ENCODE assay signal across 8 cellular contexts in genomic region chr10:12419279-12419847, GRCh38.
DNase-seq lines count a peak whose midpoint lies in the region; ATAC-seq and TF ChIP-seq lines count a peak whose summit lies in the region.

No MANE protein-coding gene starts in this region.

- no peaks in the 10 kb centered on the region for H3K36me3 ChIP-seq in stomach smooth muscle (ENCODE audit: control insufficient read depth in 2 of 2, insufficient read depth in 2 of 2, low read length in 2 of 2)

- no peaks in the 10 kb centered on the region for H3K27me3 Mint-ChIP-seq in memory B cell

- DNase-seq in AG10803 (ENCODE audit: low read depth) (peak; percentile 95), RKO (ENCODE audit: low spot score) (peak; percentile 89), memory B cell (ENCODE audit: low spot score in 2 of 2) (no peak), middle frontal gyrus (ENCODE audit: extremely low spot score, low spot score) (no peak), globus pallidus (ENCODE audit: low spot score) (no peak)
- peak; percentile 65 to 66 for DNase-seq in activated naive CD4-positive, alpha-beta T cell treated with anti-CD3 and anti-CD28 coated beads, Interleukin-2, amount 50 U/mL, for 72 hours (ENCODE audit: low spot score in 2 of 2)

- peak overlapping the region; percentile 73 to 91 for H3K27ac Mint-ChIP-seq in activated naive CD4-positive, alpha-beta T cell treated with anti-CD3 and anti-CD28 coated beads, Interleukin-2, amount 50 U/mL, for 72 hours
- H3K27ac Mint-ChIP-seq in memory B cell = peak overlapping the region; percentile 65

- H3K4me3 ChIP-seq in AG10803 (ENCODE audit: low read length) (no peak overlapping the region), stomach smooth muscle (ENCODE audit: low read length in 2 of 2) (no peak overlapping the region)

- TF ChIP-seq CTCF in AG10803 (conservative IDR thresholded peaks at IDR 0.05; ENCODE audit: low read length) = no peak

- no peak overlapping the region for H3K4me3 Mint-ChIP-seq in memory B cell

- H3K4me1 ChIP-seq in stomach smooth muscle (ENCODE audit: control insufficient read depth, insufficient read depth, low read length) = peaks cover 29% of the 10 kb centered on the region

- no peaks in the 10 kb centered on the region for H3K9me3 ChIP-seq in stomach smooth muscle (ENCODE audit: control insufficient read depth in 2 of 2, low read length in 2 of 2)

- no peaks in the 10 kb centered on the region for H3K27me3 ChIP-seq in stomach smooth muscle (ENCODE audit: control insufficient read depth in 1 of 2, insufficient read depth in 2 of 2, low read length in 2 of 2)

- no peaks in the 10 kb centered on the region for H3K9me3 Mint-ChIP-seq in activated naive CD4-positive, alpha-beta T cell treated with anti-CD3 and anti-CD28 coated beads, Interleukin-2, amount 50 U/mL, for 72 hours
- H3K9me3 Mint-ChIP-seq in memory B cell = no peaks in the 10 kb centered on the region

- no peak overlapping the region for H3K9ac ChIP-seq in stomach smooth muscle (ENCODE audit: low read length in 2 of 2)

- ATAC-seq in activated naive CD4-positive, alpha-beta T cell treated with anti-CD3 and anti-CD28 coated beads, Interleukin-2, amount 50 U/mL, for 72 hours = peak; percentile 98 to 99
- ATAC-seq in memory B cell (ENCODE audit: low read depth) (peak; percentile 22), GM18909 (IDR thresholded peaks at IDR 0.05; ENCODE audit: poor library complexity, unreplicated experiment) (no peak)

- H3K27ac ChIP-seq in stomach smooth muscle (ENCODE audit: low read length) = peak overlapping the region; percentile 41

- peaks cover 0 to 2% of the 10 kb centered on the region in 2 donors for H3K36me3 Mint-ChIP-seq in activated naive CD4-positive, alpha-beta T cell treated with anti-CD3 and anti-CD28 coated beads, Interleukin-2, amount 50 U/mL, for 72 hours
- H3K36me3 Mint-ChIP-seq in memory B cell = peaks cover 11% of the 10 kb centered on the region

- H3K4me1 Mint-ChIP-seq in memory B cell = peaks cover 39% of the 10 kb centered on the region

Comparison
In these comparisons a context has a peak if more than half of its experiments do, and no peak if none do; other contexts are left out.
1. DNase-seq: peak in AG10803 (single experiment), RKO (single experiment) and activated naive CD4-positive, alpha-beta T cell treated with anti-CD3 and anti-CD28 coated beads, Interleukin-2, amount 50 U/mL, for 72 hours (2 of 2); none in memory B cell (0 of 2), middle frontal gyrus (single experiment) and globus pallidus (single experiment).